ENCODE assay signal across 20 cellular contexts in the genomic region with DNA sequence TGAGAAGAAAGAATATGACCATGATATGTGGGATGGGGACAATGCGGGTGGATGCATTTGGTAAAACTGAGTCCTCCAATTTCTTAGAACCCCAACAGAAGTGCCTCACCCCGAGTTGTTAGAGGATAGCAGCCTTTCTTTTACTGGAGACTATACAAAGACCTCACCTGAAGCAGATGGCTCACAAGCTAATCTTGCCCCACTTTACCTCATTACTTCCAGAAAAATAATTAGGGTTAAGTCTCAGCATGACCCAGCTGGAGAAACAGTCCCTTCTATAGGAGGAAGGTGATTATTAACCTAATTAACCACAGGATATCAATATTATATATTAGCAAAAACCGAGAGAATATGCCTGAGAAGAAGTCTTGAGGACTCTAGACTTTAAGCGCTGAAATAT.
DNase-seq lines count a peak whose midpoint lies in the region; ATAC-seq and TF ChIP-seq lines count a peak whose summit lies in the region.
"Had no signal": no experiment of that assay in that cellular context is flagged by ENCODE, and none has a peak within 500 bp of the region (broad histone marks: within the 10 kb centered on the region; RNA-seq: fewer than 3 reads in every experiment).

No MANE protein-coding gene starts in this region.

- H2AFZ ChIP-seq in GM23338 = 0 out of 2 replicates have a peak overlapping the region, but pooled peaks have one; percentile 38

- H3K79me2 ChIP-seq in GM23338 (replicated peaks; ENCODE audit: insufficient read depth) = no peaks in the 10 kb centered on the region

- H3K4me1 Mint-ChIP-seq in GM23338 = no peaks in the 10 kb centered on the region
- H3K4me1 Mint-ChIP-seq: B cell had no signal

- H3K27me3 Mint-ChIP-seq in GM23338 (ENCODE audit: insufficient read depth, low read depth, poor library complexity) = no peaks in the 10 kb centered on the region
- H3K27me3 Mint-ChIP-seq: B cell; CD4-positive, alpha-beta T cell had no signal

- no peak overlapping the region for H3K4me2 ChIP-seq in GM23338
- H3K4me2 ChIP-seq: A549; BLaER1 treated with 17β-estradiol and CSF1 and Interleukin-3, amounts not matched to agents 10 nM and 100 nM had no signal

- no peaks in the 10 kb centered on the region for H4K20me1 ChIP-seq in GM23338 (replicated peaks; ENCODE audit: insufficient read depth)
- H4K20me1 ChIP-seq: BLaER1 treated with 17β-estradiol and CSF1 and Interleukin-3, amounts not matched to agents 10 nM and 100 nM had no signal

- H3F3A ChIP-seq in GM23338 (replicated peaks; ENCODE audit: low read depth) = no peaks in the 10 kb centered on the region

- H3K4me3 ChIP-seq in GM23338 = no peak overlapping the region
- H3K4me3 ChIP-seq: A549; BLaER1 treated with 17β-estradiol and CSF1 and Interleukin-3, amounts not matched to agents 10 nM and 100 nM; GM12878 had no signal

- H3K4me3 Mint-ChIP-seq in GM23338 = no peak overlapping the region
- H3K4me3 Mint-ChIP-seq: B cell; CD4-positive, alpha-beta T cell; CD8-positive, alpha-beta T cell had no signal

- no peaks in the 10 kb centered on the region for H3K36me3 Mint-ChIP-seq in GM23338 (ENCODE audit: low read depth)
- H3K36me3 Mint-ChIP-seq: CD8-positive, alpha-beta T cell had no signal

- H3K27ac ChIP-seq in GM23338 (ENCODE audit: low read depth) = no peak overlapping the region
- H3K27ac ChIP-seq: A549; BLaER1 treated with 17β-estradiol and CSF1 and Interleukin-3, amounts not matched to agents 10 nM and 100 nM; C4-2B had no signal

- no peaks in the 10 kb centered on the region for H3K9me3 Mint-ChIP-seq in GM23338
- H3K9me3 Mint-ChIP-seq: CD8-positive, alpha-beta T cell had no signal

- H3K9me2 ChIP-seq in GM23338 (ENCODE audit: insufficient read depth) = 0 out of 2 replicates have a peak, but pooled peaks cover 3% of the 10 kb centered on the region

- ATAC-seq in GM23338 = no peak
- ATAC-seq in GM18907 (IDR thresholded peaks at IDR 0.05; ENCODE audit: unreplicated experiment) = no peak
- ATAC-seq in GM19455 (IDR thresholded peaks at IDR 0.05; ENCODE audit: unreplicated experiment) = no peak
- ATAC-seq: A549; CD8-positive, alpha-beta T cell; GM12878 had no signal

- H3K36me3 ChIP-seq in GM23338 (ENCODE audit: insufficient read depth) = no peaks in the 10 kb centered on the region
- H3K36me3 ChIP-seq: BLaER1 treated with 17β-estradiol and CSF1 and Interleukin-3, amounts not matched to agents 10 nM and 100 nM had no signal

- no peak for TF ChIP-seq CTCF in GM23338 (conservative IDR thresholded peaks at IDR 0.05; ENCODE audit: low read depth in 2 of 2)

- no peaks in the 10 kb centered on the region for H3K27me3 ChIP-seq in GM23338 (ENCODE audit: insufficient read depth)
- H3K27me3 ChIP-seq: BLaER1 treated with 17β-estradiol and CSF1 and Interleukin-3, amounts not matched to agents 10 nM and 100 nM had no signal

- no peaks in the 10 kb centered on the region for H3K4me1 ChIP-seq in GM23338 (ENCODE audit: insufficient read depth)
- H3K4me1 ChIP-seq: A549; BLaER1 treated with 17β-estradiol and CSF1 and Interleukin-3, amounts not matched to agents 10 nM and 100 nM; Caco-2 had no signal

- no peak overlapping the region for H3K27ac Mint-ChIP-seq in GM23338
- H3K27ac Mint-ChIP-seq: B cell; CD4-positive, alpha-beta T cell; CD8-positive, alpha-beta T cell had no signal

- DNase-seq in GM23338 (ENCODE audit: low spot score) = no peak
- peak; percentile 9 for DNase-seq in NCI-H524 treated with DMSO at 0.1 percent for 48 hours (lab: John Stamatoyannopoulos, UW)
- peak; percentile 26 for DNase-seq in NCI-H82 treated with DMSO at 0.1 percent for 48 hours (lab: John Stamatoyannopoulos, UW; ENCODE audit: unreplicated experiment)
- peak; percentile 59 for DNase-seq in cerebellar cortex (ENCODE audit: low spot score)
- no peak for DNase-seq in globus pallidus (ENCODE audit: low spot score)
- DNase-seq in 8988T = no peak
- DNase-seq: AML-193; Caco-2; Calu3; CD4-positive, alpha-beta T cell; CD8-positive, alpha-beta T cell; DMS79 treated with DMSO at 0.1 percent for 48 hours; GDM1 had no signal

TF ChIP-seq in GM23338, 12 proteins besides CTCF, POLR2A, EP300 and RAD21 (continues in another document):
- no peak for TF ChIP-seq NANOG (IDR thresholded peaks at IDR 0.05; ENCODE audit: borderline replicate concordance)
- no peak for TF ChIP-seq ZNF331 (CRISPR knock-in tag; IDR thresholded peaks at IDR 0.05; ENCODE audit: low read depth)
- TF ChIP-seq, protein P1, sequence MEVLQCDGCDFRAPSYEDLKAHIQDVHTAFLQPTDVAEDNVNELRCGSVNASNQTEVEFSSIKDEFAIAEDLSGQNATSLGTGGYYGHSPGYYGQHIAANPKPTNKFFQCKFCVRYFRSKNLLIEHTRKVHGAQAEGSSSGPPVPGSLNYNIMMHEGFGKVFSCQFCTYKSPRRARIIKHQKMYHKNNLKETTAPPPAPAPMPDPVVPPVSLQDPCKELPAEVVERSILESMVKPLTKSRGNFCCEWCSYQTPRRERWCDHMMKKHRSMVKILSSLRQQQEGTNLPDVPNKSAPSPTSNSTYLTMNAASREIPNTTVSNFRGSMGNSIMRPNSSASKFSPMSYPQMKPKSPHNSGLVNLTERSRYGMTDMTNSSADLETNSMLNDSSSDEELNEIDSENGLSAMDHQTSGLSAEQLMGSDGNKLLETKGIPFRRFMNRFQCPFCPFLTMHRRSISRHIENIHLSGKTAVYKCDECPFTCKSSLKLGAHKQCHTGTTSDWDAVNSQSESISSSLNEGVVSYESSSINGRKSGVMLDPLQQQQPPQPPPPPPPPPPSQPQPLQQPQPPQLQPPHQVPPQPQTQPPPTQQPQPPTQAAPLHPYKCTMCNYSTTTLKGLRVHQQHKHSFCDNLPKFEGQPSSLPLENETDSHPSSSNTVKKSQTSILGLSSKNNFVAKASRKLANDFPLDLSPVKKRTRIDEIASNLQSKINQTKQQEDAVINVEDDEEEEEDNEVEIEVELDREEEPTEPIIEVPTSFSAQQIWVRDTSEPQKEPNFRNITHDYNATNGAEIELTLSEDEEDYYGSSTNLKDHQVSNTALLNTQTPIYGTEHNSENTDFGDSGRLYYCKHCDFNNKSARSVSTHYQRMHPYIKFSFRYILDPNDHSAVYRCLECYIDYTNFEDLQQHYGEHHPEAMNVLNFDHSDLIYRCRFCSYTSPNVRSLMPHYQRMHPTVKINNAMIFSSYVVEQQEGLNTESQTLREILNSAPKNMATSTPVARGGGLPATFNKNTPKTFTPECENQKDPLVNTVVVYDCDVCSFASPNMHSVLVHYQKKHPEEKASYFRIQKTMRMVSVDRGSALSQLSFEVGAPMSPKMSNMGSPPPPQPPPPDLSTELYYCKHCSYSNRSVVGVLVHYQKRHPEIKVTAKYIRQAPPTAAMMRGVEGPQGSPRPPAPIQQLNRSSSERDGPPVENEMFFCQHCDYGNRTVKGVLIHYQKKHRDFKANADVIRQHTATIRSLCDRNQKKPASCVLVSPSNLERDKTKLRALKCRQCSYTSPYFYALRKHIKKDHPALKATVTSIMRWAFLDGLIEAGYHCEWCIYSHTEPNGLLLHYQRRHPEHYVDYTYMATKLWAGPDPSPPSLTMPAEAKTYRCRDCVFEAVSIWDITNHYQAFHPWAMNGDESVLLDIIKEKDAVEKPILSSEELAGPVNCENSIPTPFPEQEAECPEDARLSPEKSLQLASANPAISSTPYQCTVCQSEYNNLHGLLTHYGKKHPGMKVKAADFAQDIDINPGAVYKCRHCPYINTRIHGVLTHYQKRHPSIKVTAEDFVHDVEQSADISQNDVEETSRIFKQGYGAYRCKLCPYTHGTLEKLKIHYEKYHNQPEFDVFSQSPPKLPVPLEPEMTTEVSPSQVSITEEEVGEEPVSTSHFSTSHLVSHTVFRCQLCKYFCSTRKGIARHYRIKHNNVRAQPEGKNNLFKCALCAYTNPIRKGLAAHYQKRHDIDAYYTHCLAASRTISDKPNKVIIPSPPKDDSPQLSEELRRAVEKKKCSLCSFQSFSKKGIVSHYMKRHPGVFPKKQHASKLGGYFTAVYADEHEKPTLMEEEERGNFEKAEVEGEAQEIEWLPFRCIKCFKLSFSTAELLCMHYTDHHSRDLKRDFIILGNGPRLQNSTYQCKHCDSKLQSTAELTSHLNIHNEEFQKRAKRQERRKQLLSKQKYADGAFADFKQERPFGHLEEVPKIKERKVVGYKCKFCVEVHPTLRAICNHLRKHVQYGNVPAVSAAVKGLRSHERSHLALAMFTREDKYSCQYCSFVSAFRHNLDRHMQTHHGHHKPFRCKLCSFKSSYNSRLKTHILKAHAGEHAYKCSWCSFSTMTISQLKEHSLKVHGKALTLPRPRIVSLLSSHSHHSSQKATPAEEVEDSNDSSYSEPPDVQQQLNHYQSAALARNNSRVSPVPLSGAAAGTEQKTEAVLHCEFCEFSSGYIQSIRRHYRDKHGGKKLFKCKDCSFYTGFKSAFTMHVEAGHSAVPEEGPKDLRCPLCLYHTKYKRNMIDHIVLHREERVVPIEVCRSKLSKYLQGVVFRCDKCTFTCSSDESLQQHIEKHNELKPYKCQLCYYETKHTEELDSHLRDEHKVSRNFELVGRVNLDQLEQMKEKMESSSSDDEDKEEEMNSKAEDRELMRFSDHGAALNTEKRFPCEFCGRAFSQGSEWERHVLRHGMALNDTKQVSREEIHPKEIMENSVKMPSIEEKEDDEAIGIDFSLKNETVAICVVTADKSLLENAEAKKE (CRISPR knock-in tag; IDR thresholded peaks at IDR 0.05) = no peak
- no peak for TF ChIP-seq STAT1 (IDR thresholded peaks at IDR 0.05; ENCODE audit: unreplicated experiment)
- TF ChIP-seq, protein P2, sequence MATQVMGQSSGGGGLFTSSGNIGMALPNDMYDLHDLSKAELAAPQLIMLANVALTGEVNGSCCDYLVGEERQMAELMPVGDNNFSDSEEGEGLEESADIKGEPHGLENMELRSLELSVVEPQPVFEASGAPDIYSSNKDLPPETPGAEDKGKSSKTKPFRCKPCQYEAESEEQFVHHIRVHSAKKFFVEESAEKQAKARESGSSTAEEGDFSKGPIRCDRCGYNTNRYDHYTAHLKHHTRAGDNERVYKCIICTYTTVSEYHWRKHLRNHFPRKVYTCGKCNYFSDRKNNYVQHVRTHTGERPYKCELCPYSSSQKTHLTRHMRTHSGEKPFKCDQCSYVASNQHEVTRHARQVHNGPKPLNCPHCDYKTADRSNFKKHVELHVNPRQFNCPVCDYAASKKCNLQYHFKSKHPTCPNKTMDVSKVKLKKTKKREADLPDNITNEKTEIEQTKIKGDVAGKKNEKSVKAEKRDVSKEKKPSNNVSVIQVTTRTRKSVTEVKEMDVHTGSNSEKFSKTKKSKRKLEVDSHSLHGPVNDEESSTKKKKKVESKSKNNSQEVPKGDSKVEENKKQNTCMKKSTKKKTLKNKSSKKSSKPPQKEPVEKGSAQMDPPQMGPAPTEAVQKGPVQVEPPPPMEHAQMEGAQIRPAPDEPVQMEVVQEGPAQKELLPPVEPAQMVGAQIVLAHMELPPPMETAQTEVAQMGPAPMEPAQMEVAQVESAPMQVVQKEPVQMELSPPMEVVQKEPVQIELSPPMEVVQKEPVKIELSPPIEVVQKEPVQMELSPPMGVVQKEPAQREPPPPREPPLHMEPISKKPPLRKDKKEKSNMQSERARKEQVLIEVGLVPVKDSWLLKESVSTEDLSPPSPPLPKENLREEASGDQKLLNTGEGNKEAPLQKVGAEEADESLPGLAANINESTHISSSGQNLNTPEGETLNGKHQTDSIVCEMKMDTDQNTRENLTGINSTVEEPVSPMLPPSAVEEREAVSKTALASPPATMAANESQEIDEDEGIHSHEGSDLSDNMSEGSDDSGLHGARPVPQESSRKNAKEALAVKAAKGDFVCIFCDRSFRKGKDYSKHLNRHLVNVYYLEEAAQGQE (IDR thresholded peaks at IDR 0.05; ENCODE audit: unreplicated experiment) = no peak

Comparison
In these comparisons a context has a peak if more than half of its experiments do, and no peak if none do; other contexts are left out.
1. DNase-seq: peak in NCI-H524 treated with DMSO at 0.1 percent for 48 hours (single experiment), NCI-H82 treated with DMSO at 0.1 percent for 48 hours (single experiment) and cerebellar cortex (single experiment); none in GM23338 (single experiment), globus pallidus (single experiment) and 8988T (single experiment).